Comparison of ENCODE assay signal across 1 cellular context in the genomic region with DNA sequence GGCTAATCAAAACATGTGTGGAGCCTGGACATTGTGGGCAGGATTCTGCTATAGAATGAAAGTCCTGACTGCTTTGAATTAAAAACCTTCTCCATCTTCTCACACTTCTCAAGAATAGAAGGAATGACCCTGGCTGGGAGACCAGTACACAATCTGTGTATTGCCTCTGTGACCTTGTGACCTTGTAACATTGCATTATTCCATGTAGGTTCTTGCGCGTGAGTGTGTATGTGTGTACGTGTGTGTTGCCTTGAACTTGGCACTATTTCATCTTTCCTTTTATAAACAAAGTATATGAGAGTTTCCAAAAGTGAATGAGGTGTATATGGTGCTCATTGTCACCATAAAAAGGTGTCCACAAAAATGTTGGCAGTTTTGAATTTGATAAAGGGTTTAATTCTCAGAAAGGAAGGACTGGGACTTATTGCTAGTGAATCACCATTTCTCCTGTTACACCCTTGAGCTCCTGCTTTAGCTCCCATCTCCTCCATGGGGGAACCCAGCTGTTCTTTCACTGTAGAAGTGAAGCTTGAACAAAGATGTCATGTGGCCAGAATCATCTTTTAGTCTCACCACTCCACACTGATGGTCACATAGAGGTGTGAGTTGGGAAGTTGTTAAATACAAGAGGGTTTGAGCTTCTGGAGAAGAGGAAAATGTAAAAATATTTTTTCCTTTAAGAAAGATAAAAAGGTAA.
TF ChIP-seq lines count a peak whose summit lies in the region.

No MANE protein-coding gene starts in this region.

TF ChIP-seq in HepG2, 621 proteins besides CTCF, POLR2A, EP300 and RAD21:
- TF ChIP-seq, protein P1, sequence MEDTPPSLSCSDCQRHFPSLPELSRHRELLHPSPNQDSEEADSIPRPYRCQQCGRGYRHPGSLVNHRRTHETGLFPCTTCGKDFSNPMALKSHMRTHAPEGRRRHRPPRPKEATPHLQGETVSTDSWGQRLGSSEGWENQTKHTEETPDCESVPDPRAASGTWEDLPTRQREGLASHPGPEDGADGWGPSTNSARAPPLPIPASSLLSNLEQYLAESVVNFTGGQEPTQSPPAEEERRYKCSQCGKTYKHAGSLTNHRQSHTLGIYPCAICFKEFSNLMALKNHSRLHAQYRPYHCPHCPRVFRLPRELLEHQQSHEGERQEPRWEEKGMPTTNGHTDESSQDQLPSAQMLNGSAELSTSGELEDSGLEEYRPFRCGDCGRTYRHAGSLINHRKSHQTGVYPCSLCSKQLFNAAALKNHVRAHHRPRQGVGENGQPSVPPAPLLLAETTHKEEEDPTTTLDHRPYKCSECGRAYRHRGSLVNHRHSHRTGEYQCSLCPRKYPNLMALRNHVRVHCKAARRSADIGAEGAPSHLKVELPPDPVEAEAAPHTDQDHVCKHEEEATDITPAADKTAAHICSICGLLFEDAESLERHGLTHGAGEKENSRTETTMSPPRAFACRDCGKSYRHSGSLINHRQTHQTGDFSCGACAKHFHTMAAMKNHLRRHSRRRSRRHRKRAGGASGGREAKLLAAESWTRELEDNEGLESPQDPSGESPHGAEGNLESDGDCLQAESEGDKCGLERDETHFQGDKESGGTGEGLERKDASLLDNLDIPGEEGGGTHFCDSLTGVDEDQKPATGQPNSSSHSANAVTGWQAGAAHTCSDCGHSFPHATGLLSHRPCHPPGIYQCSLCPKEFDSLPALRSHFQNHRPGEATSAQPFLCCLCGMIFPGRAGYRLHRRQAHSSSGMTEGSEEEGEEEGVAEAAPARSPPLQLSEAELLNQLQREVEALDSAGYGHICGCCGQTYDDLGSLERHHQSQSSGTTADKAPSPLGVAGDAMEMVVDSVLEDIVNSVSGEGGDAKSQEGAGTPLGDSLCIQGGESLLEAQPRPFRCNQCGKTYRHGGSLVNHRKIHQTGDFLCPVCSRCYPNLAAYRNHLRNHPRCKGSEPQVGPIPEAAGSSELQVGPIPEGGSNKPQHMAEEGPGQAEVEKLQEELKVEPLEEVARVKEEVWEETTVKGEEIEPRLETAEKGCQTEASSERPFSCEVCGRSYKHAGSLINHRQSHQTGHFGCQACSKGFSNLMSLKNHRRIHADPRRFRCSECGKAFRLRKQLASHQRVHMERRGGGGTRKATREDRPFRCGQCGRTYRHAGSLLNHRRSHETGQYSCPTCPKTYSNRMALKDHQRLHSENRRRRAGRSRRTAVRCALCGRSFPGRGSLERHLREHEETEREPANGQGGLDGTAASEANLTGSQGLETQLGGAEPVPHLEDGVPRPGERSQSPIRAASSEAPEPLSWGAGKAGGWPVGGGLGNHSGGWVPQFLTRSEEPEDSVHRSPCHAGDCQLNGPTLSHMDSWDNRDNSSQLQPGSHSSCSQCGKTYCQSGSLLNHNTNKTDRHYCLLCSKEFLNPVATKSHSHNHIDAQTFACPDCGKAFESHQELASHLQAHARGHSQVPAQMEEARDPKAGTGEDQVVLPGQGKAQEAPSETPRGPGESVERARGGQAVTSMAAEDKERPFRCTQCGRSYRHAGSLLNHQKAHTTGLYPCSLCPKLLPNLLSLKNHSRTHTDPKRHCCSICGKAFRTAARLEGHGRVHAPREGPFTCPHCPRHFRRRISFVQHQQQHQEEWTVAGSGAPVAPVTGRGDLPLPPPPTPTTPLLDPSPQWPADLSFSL (CRISPR knock-in tag; IDR thresholded peaks at IDR 0.05) = 0 out of 2 replicates have a peak, but pooled peaks have one; percentile 23
- TF ChIP-seq, protein P2, sequence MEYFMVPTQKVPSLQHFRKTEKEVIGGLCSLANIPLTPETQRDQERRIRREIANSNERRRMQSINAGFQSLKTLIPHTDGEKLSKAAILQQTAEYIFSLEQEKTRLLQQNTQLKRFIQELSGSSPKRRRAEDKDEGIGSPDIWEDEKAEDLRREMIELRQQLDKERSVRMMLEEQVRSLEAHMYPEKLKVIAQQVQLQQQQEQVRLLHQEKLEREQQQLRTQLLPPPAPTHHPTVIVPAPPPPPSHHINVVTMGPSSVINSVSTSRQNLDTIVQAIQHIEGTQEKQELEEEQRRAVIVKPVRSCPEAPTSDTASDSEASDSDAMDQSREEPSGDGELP (IDR thresholded peaks at IDR 0.05; ENCODE audit: borderline replicate concordance, low read depth) = no peak
- TF ChIP-seq NR2F6 (IDR thresholded peaks at IDR 0.05) (peak; percentile 68), NR2F6 (CRISPR knock-in tag; IDR thresholded peaks at IDR 0.05) (peak; percentile 63), NR2F1 (CRISPR knock-in tag; IDR thresholded peaks at IDR 0.05) (0 out of 4 replicates have a peak, but pooled peaks of 1 of the 2 experiments have one; percentile 38), BCL6 (CRISPR knock-in tag; IDR thresholded peaks at IDR 0.05) (peak; percentile 37; the same call in 1 of the 2 replicates), RARA (CRISPR knock-in tag; IDR thresholded peaks at IDR 0.05) (peak; percentile 64)
TF ChIP-seq in HepG2: peak in this region for 5.
